9 cellular contexts compared by ENCODE assay signal in the genomic region with DNA sequence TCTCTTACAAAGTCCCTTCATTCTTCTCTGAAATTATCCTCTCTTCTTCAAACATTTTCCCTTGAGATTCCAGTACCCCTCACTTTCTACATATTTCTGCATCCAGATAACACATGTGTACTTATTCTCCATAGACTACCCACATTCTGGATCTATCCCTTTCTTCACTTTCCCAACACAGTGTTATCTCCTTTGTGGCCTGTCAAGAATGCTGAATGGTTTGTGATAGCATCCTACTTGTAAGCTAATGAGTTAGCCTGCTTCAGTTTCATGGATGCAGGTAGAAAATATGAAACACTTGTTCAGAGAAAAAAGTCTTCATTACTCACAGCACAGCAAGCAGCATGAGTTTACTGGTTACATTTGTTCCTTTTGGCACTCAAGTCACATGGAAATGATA.
"Had no signal": no experiment of that assay in that cellular context is flagged by ENCODE, and none has a peak within 500 bp of the region (broad histone marks: within the 10 kb centered on the region; RNA-seq: fewer than 3 reads in every experiment).

No MANE protein-coding gene starts in this region.

- H3K4me1 ChIP-seq: HAP-1 had no signal

- H3K9ac ChIP-seq: GM23248 had no signal

- H3K36me3 ChIP-seq: HAP-1 had no signal

- H3K4me3 Mint-ChIP-seq: GM23338, H9, HFFc6 had no signal

- H3K9me3 ChIP-seq: HAP-1 had no signal

- DNase-seq: GM23248, GOT3, H7, H9, HCEC 1CT, HFFc6 had no signal

- ATAC-seq: GM23338, HCT116 had no signal

- H3K27ac ChIP-seq: GM23248 had no signal

- H3K27ac Mint-ChIP-seq: GM23338, H9, HFFc6 had no signal

- H3K4me2 ChIP-seq: GM23338 had no signal

- H2AFZ ChIP-seq: GM23248, GM23338 had no signal

- H3K4me1 Mint-ChIP-seq: H9 had no signal

- H3K4me3 ChIP-seq: GM23248, GM23338, HAP-1 had no signal
